ENCODE assay signal across 1 cellular context in genomic region chr2:232787806-232788205, GRCh38.
TF ChIP-seq lines count a peak whose summit lies in the region.

No MANE protein-coding gene starts in this region.

TF ChIP-seq in endothelial cell of umbilical vein, 7 proteins besides CTCF, POLR2A, EP300 and RAD21 (continued from another document):
- TF ChIP-seq MYC (IDR thresholded peaks at IDR 0.05; ENCODE audit: low read depth, low read length), result no peak
- TF ChIP-seq GATA2 (IDR thresholded peaks at IDR 0.05; ENCODE audit: insufficient read depth, insufficient read length, low read depth, low read length), result no peak
- TF ChIP-seq FOS (IDR thresholded peaks at IDR 0.05; ENCODE audit: borderline replicate concordance, insufficient read depth, low read length), result no peak
- no peak for TF ChIP-seq JUN (IDR thresholded peaks at IDR 0.05; ENCODE audit: borderline replicate concordance, insufficient read depth, insufficient read length, low read depth)
- no peak for TF ChIP-seq EZH2 (IDR thresholded peaks at IDR 0.05; ENCODE audit: borderline replicate concordance, low read depth, low read length, severe bottlenecking)
- no peak for TF ChIP-seq POLR2AphosphoS5 (IDR thresholded peaks at IDR 0.05; ENCODE audit: insufficient read depth, low read depth, low read length)
